Comparison of ENCODE assay signal across 1 cellular context in genomic region chr2:135633582-135633981, GRCh38.
TF ChIP-seq lines count a peak whose summit lies in the region.

No MANE protein-coding gene starts in this region.

TF ChIP-seq in K562, 482 proteins besides CTCF, POLR2A, EP300 and RAD21 (continued from another document):
- TF ChIP-seq ZBTB33 (CRISPR knock-in tag; IDR thresholded peaks at IDR 0.05): peak; percentile 41; the same call in 1 of the 2 replicates
